Comparison of ENCODE assay signal across 16 cellular contexts in genomic region chr7:18770154-18770807, GRCh38.
DNase-seq lines count a peak whose midpoint lies in the region; ATAC-seq and TF ChIP-seq lines count a peak whose summit lies in the region.
"Had no signal": no experiment of that assay in that cellular context is flagged by ENCODE, and none has a peak within 500 bp of the region (broad histone marks: within the 10 kb centered on the region; RNA-seq: fewer than 3 reads in every experiment).

No MANE protein-coding gene starts in this region.

- H3K9me3 ChIP-seq in AG04450 (ENCODE audit: control insufficient read depth, insufficient read depth, low read length) = no peaks in the 10 kb centered on the region
- H3K9me3 ChIP-seq: sigmoid colon had no signal

- POLR2A ChIA-PET in AG04450 (lab: Yijun Ruan, JAX) = no interaction called here

- H3K4me3 ChIP-seq in AG04450 (ENCODE audit: low read depth, low read length) (no peak overlapping the region), cardiac fibroblast (replicated peaks in 1 of 2; ENCODE audit: low read depth in 2 of 2, low read length in 2 of 2) (no peak overlapping the region)
- H3K4me3 ChIP-seq in Jurkat, Clone E6-1 (ENCODE audit: low read length) = no peak overlapping the region
- H3K4me3 ChIP-seq: sigmoid colon had no signal

- no peaks in the 10 kb centered on the region for H3K36me3 Mint-ChIP-seq in activated CD4-positive, alpha-beta T cell treated with anti-CD3 and anti-CD28 coated beads, Interleukin-2, amount 10 ng/mL, durations not matched to agents 24 days and 14 days (ENCODE audit: low read depth)
- H3K36me3 Mint-ChIP-seq in T-helper 2 cell treated with Interferon-gamma antibody and Interleukin-4, amounts not matched to agents 5 μg/mL and 100 μg/mL, for 36 hours (ENCODE audit: low read depth) = no peaks in the 10 kb centered on the region

- DNase-seq in AG04450 (ENCODE audit: low read depth, low spot score) (no peak), cardiac fibroblast (ENCODE audit: low read depth in 2 of 2) (peak; percentile 47 to 89), kidney glomerular epithelial cell (lab: John Stamatoyannopoulos, UW) (peak; percentile 61), head of caudate nucleus (no peak)
- peak; percentile 18 for DNase-seq in Jurkat, Clone E6-1 (ENCODE audit: low read depth, low spot score)
- DNase-seq in activated CD4-positive, alpha-beta T cell treated with anti-CD3 and anti-CD28 coated beads, Interleukin-2, amount 10 ng/mL, durations not matched to agents 24 days and 14 days = no peak
- no peak for DNase-seq in T-helper 2 cell treated with Interferon-gamma antibody and Interleukin-4, amounts not matched to agents 5 μg/mL and 100 μg/mL, for 36 hours (ENCODE audit: low spot score)
- DNase-seq: activated CD8-positive, alpha-beta memory T cell treated with anti-CD3 and anti-CD28 coated beads, Interleukin-2, amount 50 U/mL, for 4 hours; activated naive CD8-positive, alpha-beta T cell treated with anti-CD3 and anti-CD28 coated beads, Interleukin-2, amount 50 U/mL, for 24 hours; AML-193; effector memory CD8-positive, alpha-beta T cell; NCI-H2227 treated with DMSO at 0.1 percent for 48 hours; sigmoid colon; trophoblast cell had no signal

- no peaks in the 10 kb centered on the region for H3K27me3 Mint-ChIP-seq in activated CD4-positive, alpha-beta T cell treated with anti-CD3 and anti-CD28 coated beads, Interleukin-2, amount 10 ng/mL, durations not matched to agents 24 days and 14 days
- no peaks in the 10 kb centered on the region for H3K27me3 Mint-ChIP-seq in T-helper 2 cell treated with Interferon-gamma antibody and Interleukin-4, amounts not matched to agents 5 μg/mL and 100 μg/mL, for 36 hours (ENCODE audit: low read depth)
- H3K27me3 Mint-ChIP-seq: activated naive CD8-positive, alpha-beta T cell treated with anti-CD3 and anti-CD28 coated beads, Interleukin-2, amount 50 U/mL, for 24 hours; effector memory CD8-positive, alpha-beta T cell had no signal

- no peak overlapping the region for H3K27ac Mint-ChIP-seq in activated CD4-positive, alpha-beta T cell treated with anti-CD3 and anti-CD28 coated beads, Interleukin-2, amount 10 ng/mL, durations not matched to agents 24 days and 14 days
- H3K27ac Mint-ChIP-seq in T-helper 2 cell treated with Interferon-gamma antibody and Interleukin-4, amounts not matched to agents 5 μg/mL and 100 μg/mL, for 36 hours = no peak overlapping the region
- H3K27ac Mint-ChIP-seq: activated naive CD8-positive, alpha-beta T cell treated with anti-CD3 and anti-CD28 coated beads, Interleukin-2, amount 50 U/mL, for 24 hours; effector memory CD8-positive, alpha-beta T cell had no signal

- CTCF ChIA-PET in AG04450 (lab: Charles Lee) = interaction anchor here (0.6 kb wide), 1 partner anchor 8 kb away, joined by 3 read pairs; no protein-coding TSS in a partner anchor

- peak overlapping the region; percentile 23 for H3K27ac ChIP-seq in AG04450 (ENCODE audit: low read depth, low read length)
- H3K27ac ChIP-seq: sigmoid colon, VCaP had no signal

- H3K9me3 Mint-ChIP-seq in activated CD4-positive, alpha-beta T cell treated with anti-CD3 and anti-CD28 coated beads, Interleukin-2, amount 10 ng/mL, durations not matched to agents 24 days and 14 days = no peaks in the 10 kb centered on the region
- no peaks in the 10 kb centered on the region for H3K9me3 Mint-ChIP-seq in T-helper 2 cell treated with Interferon-gamma antibody and Interleukin-4, amounts not matched to agents 5 μg/mL and 100 μg/mL, for 36 hours
- H3K9me3 Mint-ChIP-seq: activated naive CD8-positive, alpha-beta T cell treated with anti-CD3 and anti-CD28 coated beads, Interleukin-2, amount 50 U/mL, for 24 hours; effector memory CD8-positive, alpha-beta T cell had no signal

- no peak overlapping the region for H3K4me3 Mint-ChIP-seq in activated CD4-positive, alpha-beta T cell treated with anti-CD3 and anti-CD28 coated beads, Interleukin-2, amount 10 ng/mL, durations not matched to agents 24 days and 14 days
- no peak overlapping the region for H3K4me3 Mint-ChIP-seq in T-helper 2 cell treated with Interferon-gamma antibody and Interleukin-4, amounts not matched to agents 5 μg/mL and 100 μg/mL, for 36 hours
- H3K4me3 Mint-ChIP-seq: activated naive CD8-positive, alpha-beta T cell treated with anti-CD3 and anti-CD28 coated beads, Interleukin-2, amount 50 U/mL, for 24 hours; effector memory CD8-positive, alpha-beta T cell had no signal

- intact Hi-C loops in activated CD4-positive, alpha-beta T cell treated with anti-CD3 and anti-CD28 coated beads, Interleukin-2, amount 10 ng/mL, durations not matched to agents 24 days and 14 days (cut with micrococcal nuclease) = no loop called here
- intact Hi-C loops in head of caudate nucleus (cut with DNase I) = no loop called here

- H3K4me1 Mint-ChIP-seq in activated CD4-positive, alpha-beta T cell treated with anti-CD3 and anti-CD28 coated beads, Interleukin-2, amount 10 ng/mL, durations not matched to agents 24 days and 14 days = no peaks in the 10 kb centered on the region
- no peaks in the 10 kb centered on the region for H3K4me1 Mint-ChIP-seq in T-helper 2 cell treated with Interferon-gamma antibody and Interleukin-4, amounts not matched to agents 5 μg/mL and 100 μg/mL, for 36 hours (ENCODE audit: low read depth)
- H3K4me1 Mint-ChIP-seq: activated naive CD8-positive, alpha-beta T cell treated with anti-CD3 and anti-CD28 coated beads, Interleukin-2, amount 50 U/mL, for 24 hours had no signal

- TF ChIP-seq CTCF in AG04450 (IDR thresholded peaks at IDR 0.05; ENCODE audit: low read depth, low read length) = no peak
- no peak for TF ChIP-seq CTCF in cardiac fibroblast (IDR thresholded peaks at IDR 0.05; ENCODE audit: low read depth, low read length)

- ATAC-seq in GM18502 (IDR thresholded peaks at IDR 0.05; ENCODE audit: poor library complexity, unreplicated experiment) = no peak
- ATAC-seq: activated naive CD8-positive, alpha-beta T cell treated with anti-CD3 and anti-CD28 coated beads, Interleukin-2, amount 50 U/mL, for 24 hours; effector memory CD8-positive, alpha-beta T cell had no signal

- no peaks in the 10 kb centered on the region for H3K27me3 ChIP-seq in AG04450 (ENCODE audit: control insufficient read depth, insufficient read depth, low read length)
- H3K27me3 ChIP-seq: sigmoid colon had no signal

Comparison
In these comparisons a context has a peak if more than half of its experiments do, and no peak if none do; other contexts are left out.
1. DNase-seq: peak in Jurkat, Clone E6-1 (single experiment), cardiac fibroblast (2 of 2) and kidney glomerular epithelial cell (single experiment); none in AG04450 (single experiment), activated CD4-positive, alpha-beta T cell treated with anti-CD3 and anti-CD28 coated beads, Interleukin-2, amount 10 ng/mL, durations not matched to agents 24 days and 14 days (single experiment), head of caudate nucleus (0 of 42) and T-helper 2 cell treated with Interferon-gamma antibody and Interleukin-4, amounts not matched to agents 5 μg/mL and 100 μg/mL, for 36 hours (single experiment).